8 cellular contexts compared by ENCODE assay signal in the genomic region with DNA sequence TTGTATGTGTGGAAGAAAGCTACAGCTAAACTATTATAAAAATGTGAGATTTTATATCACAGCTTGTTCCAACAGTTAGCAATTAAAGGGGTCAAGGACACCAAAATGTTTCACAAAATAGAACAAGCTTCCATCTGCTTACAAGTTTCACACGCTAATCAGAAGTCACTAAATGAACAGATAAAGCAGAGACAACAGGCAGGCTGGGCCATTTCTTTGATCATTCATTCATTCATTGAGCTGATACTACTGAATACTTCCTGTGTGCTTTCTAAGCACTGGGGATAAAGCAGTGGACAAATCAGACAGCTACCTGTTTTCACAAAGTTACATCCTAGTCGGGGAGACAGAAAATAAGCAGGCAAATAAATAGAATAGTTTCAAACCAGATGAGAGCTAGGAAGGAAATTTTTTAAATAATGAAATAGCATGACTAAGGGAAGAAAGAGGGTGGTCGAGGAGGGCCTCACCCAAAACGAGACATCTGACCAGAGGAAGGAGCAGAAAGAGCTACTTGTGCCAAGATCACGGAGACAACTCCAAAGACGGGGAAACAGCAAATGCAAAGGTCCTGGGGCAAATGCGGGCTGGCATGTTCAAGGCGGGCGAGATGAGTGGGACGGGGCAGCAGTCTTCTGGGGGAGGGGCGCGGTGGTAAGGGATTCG. TPM values are rescaled to one million over a fixed set of nuclear protein-coding genes. Genes with fewer than 3 reads are reported as not detected.
DNase-seq lines count a peak whose midpoint lies in the region; ATAC-seq, FAIRE-seq and TF ChIP-seq lines count a peak whose summit lies in the region.

No MANE protein-coding gene starts in this region.

- TF ChIP-seq EP300 in A549 (IDR thresholded peaks at IDR 0.05) = no peak

- intact Hi-C loops in breast epithelium (cut with DNase I; ENCODE audit: low total_unique reads) = loop anchor here (5.0 kb wide), 1 partner anchor 182 kb away; no protein-coding TSS in a partner anchor

- 38% methylated on average over 13 of the region's 13 CpGs for WGBS in A549 (ENCODE audit: missing lambda C conversion rate)

- no peak for TF ChIP-seq RAD21 in A549 (conservative IDR thresholded peaks at IDR 0.05 in 1 of 2, IDR thresholded peaks at IDR 0.05 in 1 of 2)

- POLR2A ChIA-PET in A549 (lab: Yijun Ruan, JAX) = no interaction called here

- TF ChIP-seq CTCF in A549 (IDR thresholded peaks at IDR 0.05) (no peak), breast epithelium (IDR thresholded peaks at IDR 0.05) (no peak)

- H3K9ac ChIP-seq in HUES6 (ENCODE audit: low read length) (no peak overlapping the region), mucosa of stomach (ENCODE audit: low read length) (peak overlapping the region; percentile 36)

- H3K4me3 ChIP-seq in A549 (peak overlapping the region; percentile 74), HUES6 (ENCODE audit: low read depth, low read length) (peak overlapping the region; percentile 93), breast epithelium (peak overlapping the region; percentile 87 to 100 (median 95)), mucosa of stomach (ENCODE audit: low read length) (no peak overlapping the region)

- no peak for TF ChIP-seq POLR2A in A549 (IDR thresholded peaks at IDR 0.05; ENCODE audit: low read length)
- no peak for TF ChIP-seq POLR2A in breast epithelium (IDR thresholded peaks at IDR 0.05)

- FAIRE-seq in A549 (lab: Jason Lieb, UNC) = no peak

- peak overlapping the region; percentile 82 for H3K4me2 ChIP-seq in A549

- H3K4me1 ChIP-seq in A549 (peaks cover 18% of the 10 kb centered on the region), HUES6 (ENCODE audit: control insufficient read depth, insufficient read depth, low read length) (peaks cover 22% of the 10 kb centered on the region), breast epithelium (peaks cover 0 to 7% of the 10 kb centered on the region in 2 donors), mucosa of stomach (ENCODE audit: control insufficient read depth, insufficient read depth, low read length) (peaks cover 31% of the 10 kb centered on the region)

- H3K9me3 ChIP-seq in A549 (no peaks in the 10 kb centered on the region), HUES6 (ENCODE audit: control insufficient read depth, insufficient read depth, low read depth, low read length) (0 out of 2 replicates have a peak, but pooled peaks cover 4% of the 10 kb centered on the region), breast epithelium (no peaks in the 10 kb centered on the region), mucosa of stomach (ENCODE audit: control insufficient read depth, low read length) (no peaks in the 10 kb centered on the region)

- no peak for DNase-seq in A549 (ENCODE audit: low read depth in 1 of 2, low spot score in 1 of 2)
- no peak for DNase-seq in breast epithelium (ENCODE audit: low spot score in 2 of 2)
- DNase-seq in RPMI8226 = no peak
- no peak for DNase-seq in stimulated activated naive CD4-positive, alpha-beta T cell (lab: John Stamatoyannopoulos, UW)

- peak overlapping the region; percentile 85 to 97; a peak in 4 of 6 replicates for H3K27ac ChIP-seq in A549
- H3K27ac ChIP-seq in HUES6 (ENCODE audit: low read depth, low read length) = no peak overlapping the region
- H3K27ac ChIP-seq in breast epithelium = no peak overlapping the region

- H3K36me3 ChIP-seq in HUES6 (ENCODE audit: control insufficient read depth, insufficient read depth, low read length) (peaks cover 12% of the 10 kb centered on the region), breast epithelium (no peaks in the 10 kb centered on the region), mucosa of stomach (ENCODE audit: control insufficient read depth, insufficient read depth, low read length) (no peaks in the 10 kb centered on the region)

- CTCF ChIA-PET in A549 (lab: Yijun Ruan, JAX) = interaction anchor here (0.6 to 10.6 kb wide), 12 partner anchors 7 to 315 kb away, joined by 3 to 344 read pairs (median 5); partner anchors contain the start of gene RASGEF1C

- H3K27me3 ChIP-seq in HUES6 (ENCODE audit: control insufficient read depth, insufficient read depth, low read length) = no peaks in the 10 kb centered on the region
- H3K27me3 ChIP-seq in breast epithelium = no peaks in the 10 kb centered on the region
- H3K27me3 ChIP-seq in mucosa of stomach (ENCODE audit: control insufficient read depth, insufficient read depth, low read length) = no peaks in the 10 kb centered on the region

- ATAC-seq in A549 (no peak), HG02970 (IDR thresholded peaks at IDR 0.05; ENCODE audit: low FRiP score, unreplicated experiment) (no peak), HG03432 (IDR thresholded peaks at IDR 0.05; ENCODE audit: unreplicated experiment) (no peak)

TF ChIP-seq in A549, 52 proteins besides CTCF, POLR2A, EP300 and RAD21:
- TF ChIP-seq, protein P1, sequence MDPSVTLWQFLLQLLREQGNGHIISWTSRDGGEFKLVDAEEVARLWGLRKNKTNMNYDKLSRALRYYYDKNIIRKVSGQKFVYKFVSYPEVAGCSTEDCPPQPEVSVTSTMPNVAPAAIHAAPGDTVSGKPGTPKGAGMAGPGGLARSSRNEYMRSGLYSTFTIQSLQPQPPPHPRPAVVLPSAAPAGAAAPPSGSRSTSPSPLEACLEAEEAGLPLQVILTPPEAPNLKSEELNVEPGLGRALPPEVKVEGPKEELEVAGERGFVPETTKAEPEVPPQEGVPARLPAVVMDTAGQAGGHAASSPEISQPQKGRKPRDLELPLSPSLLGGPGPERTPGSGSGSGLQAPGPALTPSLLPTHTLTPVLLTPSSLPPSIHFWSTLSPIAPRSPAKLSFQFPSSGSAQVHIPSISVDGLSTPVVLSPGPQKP (IDR thresholded peaks at IDR 0.05; ENCODE audit: low read depth, low read length) = no peak
- TF ChIP-seq RCOR1 (IDR thresholded peaks at IDR 0.05; ENCODE audit: low read depth, low read length) (no peak), CHD4 (IDR thresholded peaks at IDR 0.05; ENCODE audit: borderline replicate concordance) (no peak), EHF (CRISPR knock-in tag; IDR thresholded peaks at IDR 0.05) (no peak), SREBF2 (IDR thresholded peaks at IDR 0.05) (no peak), FOSB (CRISPR knock-in tag; IDR thresholded peaks at IDR 0.05) (no peak), RARB (CRISPR knock-in tag; IDR thresholded peaks at IDR 0.05) (no peak), TP53 (CRISPR knock-in tag; IDR thresholded peaks at IDR 0.05) (no peak), MYC (IDR thresholded peaks at IDR 0.05; ENCODE audit: borderline replicate concordance, low read length) (no peak), HOXA7 (CRISPR knock-in tag; IDR thresholded peaks at IDR 0.05) (no peak), CBX8 (IDR thresholded peaks at IDR 0.05) (no peak), TFCP2L1 (CRISPR knock-in tag; IDR thresholded peaks at IDR 0.05) (no peak), HDAC2 (IDR thresholded peaks at IDR 0.05) (no peak), BHLHE40 (IDR thresholded peaks at IDR 0.05; ENCODE audit: low read depth, low read length) (no peak)
- TF ChIP-seq, protein P2, sequence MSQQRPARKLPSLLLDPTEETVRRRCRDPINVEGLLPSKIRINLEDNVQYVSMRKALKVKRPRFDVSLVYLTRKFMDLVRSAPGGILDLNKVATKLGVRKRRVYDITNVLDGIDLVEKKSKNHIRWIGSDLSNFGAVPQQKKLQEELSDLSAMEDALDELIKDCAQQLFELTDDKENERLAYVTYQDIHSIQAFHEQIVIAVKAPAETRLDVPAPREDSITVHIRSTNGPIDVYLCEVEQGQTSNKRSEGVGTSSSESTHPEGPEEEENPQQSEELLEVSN (IDR thresholded peaks at IDR 0.05; ENCODE audit: borderline replicate concordance, low read depth) = no peak
- TF ChIP-seq, protein P3, sequence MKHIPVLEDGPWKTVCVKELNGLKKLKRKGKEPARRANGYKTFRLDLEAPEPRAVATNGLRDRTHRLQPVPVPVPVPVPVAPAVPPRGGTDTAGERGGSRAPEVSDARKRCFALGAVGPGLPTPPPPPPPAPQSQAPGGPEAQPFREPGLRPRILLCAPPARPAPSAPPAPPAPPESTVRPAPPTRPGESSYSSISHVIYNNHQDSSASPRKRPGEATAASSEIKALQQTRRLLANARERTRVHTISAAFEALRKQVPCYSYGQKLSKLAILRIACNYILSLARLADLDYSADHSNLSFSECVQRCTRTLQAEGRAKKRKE (CRISPR knock-in tag; IDR thresholded peaks at IDR 0.05; ENCODE audit: low read depth) = no peak

RNA-seq across cellular contexts. Expression of gene MAPK9, which starts 1.2 kb away (rescaled TPM):
- polyA plus RNA-seq in A549 (2011; rRNA removed) = 52.7 and 66.9 TPM in 2 replicates
- 31.5 and 35.5 TPM in 2 replicates for polyA plus RNA-seq in A549 (2012; cell fraction: cytosol; rRNA removed)
- 17.8 and 29.8 TPM in 2 replicates for polyA plus RNA-seq in A549 (2012; cell fraction: nucleus; rRNA removed)
- polyA plus RNA-seq in A549 (2017; fragmentation: RNase III; extraction: RNeasy Plus Mini Kit Qiagen cat#74134 plus additional on column Dnase treatment) = 34.6 to 36.6 TPM (median 34.7 TPM) in 3 replicates
- 57.9 and 65.4 TPM in 2 replicates for polyA minus RNA-seq in A549 (2011; rRNA and poly(A)+ RNA removed)
- 10 to 100 TPM; 31.2 to 37.9 (median 34.7) TPM for total RNA-seq in breast epithelium

Comparison
In these comparisons a context has a peak if more than half of its experiments do, and no peak if none do; other contexts are left out.
1. H3K27ac ChIP-seq: peak in A549 (2 of 2); none in HUES6 (single experiment) and breast epithelium (0 of 2).